In the genomic region with DNA sequence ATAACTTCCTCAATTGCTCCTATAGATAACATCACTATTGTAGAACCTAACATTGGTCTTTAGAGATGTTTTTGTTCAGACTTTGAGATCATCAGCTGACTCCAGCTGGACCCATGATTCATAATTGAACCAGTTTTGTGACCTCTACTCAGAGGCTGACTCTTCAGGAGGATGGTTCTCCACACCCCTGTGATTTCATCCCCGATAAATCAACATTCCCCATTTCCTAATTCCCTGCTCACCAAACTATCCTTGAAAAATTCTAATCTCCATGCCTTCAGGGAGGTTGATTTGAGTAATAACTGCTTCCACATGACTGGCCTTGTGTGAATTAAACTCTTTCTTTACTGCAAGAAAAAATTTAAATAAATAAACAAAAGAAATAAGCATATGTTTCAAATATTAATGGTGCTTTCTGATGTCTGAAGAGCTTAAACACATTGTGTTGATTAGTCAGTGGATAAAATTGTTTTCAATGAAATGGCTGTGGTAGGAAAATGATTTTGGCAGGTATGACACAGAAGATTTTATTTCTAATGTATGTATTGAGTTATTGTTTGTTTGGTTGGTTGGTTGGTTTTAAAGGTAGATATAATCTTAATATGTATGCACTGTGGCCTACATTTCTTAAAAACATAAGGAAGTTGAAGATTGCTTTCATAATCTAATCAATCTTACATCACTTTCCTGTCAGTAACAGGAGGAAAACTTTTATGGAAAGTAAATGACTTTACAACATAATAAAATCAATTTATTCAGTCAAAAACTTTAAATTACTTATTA, we compare ENCODE assay signal across 14 cellular contexts.
DNase-seq lines count a peak whose midpoint lies in the region; ATAC-seq, FAIRE-seq and TF ChIP-seq lines count a peak whose summit lies in the region.
"Had no signal": no experiment of that assay in that cellular context is flagged by ENCODE, and none has a peak within 500 bp of the region (broad histone marks: within the 10 kb centered on the region; RNA-seq: fewer than 3 reads in every experiment).

No MANE protein-coding gene starts in this region.

- POLR2A ChIA-PET in BJ (lab: Charles Lee) (no interaction called here), IMR-90 (lab: Charles Lee; ENCODE audit: unreplicated experiment) (no interaction called here)
- POLR2A ChIA-PET in activated CD8-positive, alpha-beta T cell treated with anti-CD3 and anti-CD28 coated beads for 36 hours (lab: Charles Lee): no interaction called here

- no CpG with 5 or more reads among the region's 1 CpG for WGBS in IMR-90 (ENCODE audit: extremely low coverage in 2 of 2, insufficient read length in 1 of 2), 2 experiments

- H2AK5ac ChIP-seq in IMR-90 (ENCODE audit: low read depth, low read length): no peak overlapping the region

- dilution Hi-C loops in IMR-90 (cut with HindIII; ENCODE audit: low sequenced_read_pairs, unreplicated experiment): no loop called here

- no peaks in the 10 kb centered on the region for H3K9me1 ChIP-seq in IMR-90 (ENCODE audit: insufficient read depth, low read length)

- no peak overlapping the region for H3K4me3 ChIP-seq in BJ (ENCODE audit: low read depth, low read length)
- no peak overlapping the region for H3K4me3 ChIP-seq in IMR-90 (ENCODE audit: insufficient read depth, low read depth, low read length)
- H3K4me3 ChIP-seq in bronchial epithelial cell (ENCODE audit: low read depth, low read length): no peak overlapping the region
- H3K4me3 ChIP-seq: mucosa of descending colon, prostate gland had no signal

- H3K4me2 ChIP-seq in IMR-90 (ENCODE audit: low read depth, low read length): no peak overlapping the region; the same call in 1 of the 2 replicates

- no peak overlapping the region for H3K27ac Mint-ChIP-seq in endothelial cell (ENCODE audit: unreplicated experiment)
- H3K27ac Mint-ChIP-seq in activated CD8-positive, alpha-beta T cell treated with anti-CD3 and anti-CD28 coated beads for 36 hours: no peak overlapping the region
- H3K27ac Mint-ChIP-seq: activated B cell treated with CpG ODN at 0.5 μM for 24 hours; activated naive CD4-positive, alpha-beta T cell treated with anti-CD3 and anti-CD28 coated beads, Interleukin-2, amount 50 U/mL, for 24 hours; immature natural killer cell had no signal

- no peak overlapping the region for H3K56ac ChIP-seq in IMR-90 (ENCODE audit: extremely low read depth, insufficient read depth, low read length)

- no peak overlapping the region for H2AFZ ChIP-seq in IMR-90 (replicated peaks; ENCODE audit: low read length, poor library complexity)

- no peaks in the 10 kb centered on the region for H3K9me3 Mint-ChIP-seq in endothelial cell (ENCODE audit: unreplicated experiment)
- no peaks in the 10 kb centered on the region for H3K9me3 Mint-ChIP-seq in activated CD8-positive, alpha-beta T cell treated with anti-CD3 and anti-CD28 coated beads for 36 hours
- H3K9me3 Mint-ChIP-seq: activated B cell treated with CpG ODN at 0.5 μM for 24 hours; activated naive CD4-positive, alpha-beta T cell treated with anti-CD3 and anti-CD28 coated beads, Interleukin-2, amount 50 U/mL, for 24 hours had no signal

- no peak overlapping the region for H2BK15ac ChIP-seq in IMR-90 (ENCODE audit: low read depth, low read length)

- no peaks in the 10 kb centered on the region for H3K27me3 Mint-ChIP-seq in endothelial cell (ENCODE audit: unreplicated experiment)
- H3K27me3 Mint-ChIP-seq in activated CD8-positive, alpha-beta T cell treated with anti-CD3 and anti-CD28 coated beads for 36 hours: no peaks in the 10 kb centered on the region
- H3K27me3 Mint-ChIP-seq: activated B cell treated with CpG ODN at 0.5 μM for 24 hours; activated naive CD4-positive, alpha-beta T cell treated with anti-CD3 and anti-CD28 coated beads, Interleukin-2, amount 50 U/mL, for 24 hours had no signal

- no peaks in the 10 kb centered on the region for H4K20me1 ChIP-seq in IMR-90 (ENCODE audit: insufficient read depth, low read length)

- H3K14ac ChIP-seq in IMR-90 (replicated peaks; ENCODE audit: low read depth, low read length): no peak overlapping the region

- peaks cover 2% of the 10 kb centered on the region; the same call in 1 of the 2 replicates for H3K4me1 ChIP-seq in IMR-90 (ENCODE audit: control insufficient read depth, insufficient read depth, low read length)
- H3K4me1 ChIP-seq: prostate gland had no signal

- peak overlapping the region in 1 of 2 experiments; percentile 21; a peak in 1 of 4 replicates for H4K8ac ChIP-seq in IMR-90 (ENCODE audit: low read depth in 2 of 2, low read length in 2 of 2)

- no peak overlapping the region for H2BK20ac ChIP-seq in IMR-90 (ENCODE audit: low read depth, low read length)

- peak; percentile 79 for ATAC-seq in IMR-90 (ENCODE audit: low read depth)
- ATAC-seq in activated CD8-positive, alpha-beta T cell treated with anti-CD3 and anti-CD28 coated beads for 36 hours: no peak
- ATAC-seq: mucosa of descending colon had no signal

- H3K79me1 ChIP-seq in IMR-90 (ENCODE audit: low read depth in 1 of 2, low read length in 2 of 2): no peaks in the 10 kb centered on the region

- H3K36me3 ChIP-seq in BJ (ENCODE audit: control insufficient read depth, insufficient read depth, low read length) (no peaks in the 10 kb centered on the region), IMR-90 (ENCODE audit: control insufficient read depth, insufficient read depth, low read length) (no peaks in the 10 kb centered on the region), bronchial epithelial cell (ENCODE audit: control insufficient read depth, insufficient read depth, low read length) (no peaks in the 10 kb centered on the region)
- H3K36me3 ChIP-seq: prostate gland had no signal

- no peak overlapping the region for H3K27ac ChIP-seq in IMR-90 (ENCODE audit: insufficient read depth, low read length)
- H3K27ac ChIP-seq: prostate gland had no signal

- no peak overlapping the region for H3K4me3 Mint-ChIP-seq in endothelial cell (ENCODE audit: unreplicated experiment)
- no peak overlapping the region for H3K4me3 Mint-ChIP-seq in activated CD8-positive, alpha-beta T cell treated with anti-CD3 and anti-CD28 coated beads for 36 hours
- H3K4me3 Mint-ChIP-seq: activated B cell treated with CpG ODN at 0.5 μM for 24 hours; activated naive CD4-positive, alpha-beta T cell treated with anti-CD3 and anti-CD28 coated beads, Interleukin-2, amount 50 U/mL, for 24 hours; immature natural killer cell had no signal

- no peak overlapping the region for H2AK9ac ChIP-seq in IMR-90 (replicated peaks; ENCODE audit: low read depth, low read length, poor library complexity)

- H3K27me3 ChIP-seq in BJ (ENCODE audit: control insufficient read depth, insufficient read depth, low read length): no peaks in the 10 kb centered on the region
- no peaks in the 10 kb centered on the region for H3K27me3 ChIP-seq in IMR-90 (ENCODE audit: control insufficient read depth, insufficient read depth, low read length)
- no peaks in the 10 kb centered on the region for H3K27me3 ChIP-seq in bronchial epithelial cell (ENCODE audit: control insufficient read depth, insufficient read depth, low read length)

- TF ChIP-seq RAD21 in IMR-90 (IDR thresholded peaks at IDR 0.05; ENCODE audit: low read length): no peak

- no TSS peak for BruUV-seq in IMR-90 (replicated peaks; lab: Mats Ljungman, UMichigan)

- H3K4me1 Mint-ChIP-seq in endothelial cell (ENCODE audit: unreplicated experiment): no peaks in the 10 kb centered on the region
- H3K4me1 Mint-ChIP-seq in activated CD8-positive, alpha-beta T cell treated with anti-CD3 and anti-CD28 coated beads for 36 hours (ENCODE audit: low read depth): no peaks in the 10 kb centered on the region
- H3K4me1 Mint-ChIP-seq: activated B cell treated with CpG ODN at 0.5 μM for 24 hours; activated naive CD4-positive, alpha-beta T cell treated with anti-CD3 and anti-CD28 coated beads, Interleukin-2, amount 50 U/mL, for 24 hours; immature natural killer cell had no signal

- no peak overlapping the region for H2BK120ac ChIP-seq in IMR-90 (ENCODE audit: low read depth, low read length)

- H4K5ac ChIP-seq in IMR-90 (ENCODE audit: low read depth, low read length): no peak overlapping the region

- no peak overlapping the region for H3K9ac ChIP-seq in IMR-90 (ENCODE audit: low read depth, low read length)

- H2BK5ac ChIP-seq in IMR-90 (ENCODE audit: low read depth, low read length, poor library complexity, severe bottlenecking): peak overlapping the region; percentile 83

- CTCF ChIA-PET in BJ (lab: Yijun Ruan, JAX) (no interaction called here), IMR-90 (lab: Yijun Ruan, JAX) (no interaction called here)
- CTCF ChIA-PET in activated CD8-positive, alpha-beta T cell treated with anti-CD3 and anti-CD28 coated beads for 36 hours (lab: Charles Lee): no interaction called here

- H3K36me3 Mint-ChIP-seq in endothelial cell (ENCODE audit: low read depth, unreplicated experiment): no peaks in the 10 kb centered on the region
- no peaks in the 10 kb centered on the region for H3K36me3 Mint-ChIP-seq in activated CD8-positive, alpha-beta T cell treated with anti-CD3 and anti-CD28 coated beads for 36 hours (ENCODE audit: low read depth)
- H3K36me3 Mint-ChIP-seq: activated naive CD4-positive, alpha-beta T cell treated with anti-CD3 and anti-CD28 coated beads, Interleukin-2, amount 50 U/mL, for 24 hours had no signal

- H3K9me3 ChIP-seq in IMR-90 (ENCODE audit: control insufficient read depth, insufficient read depth, low read length): no peaks in the 10 kb centered on the region
- H3K9me3 ChIP-seq: mucosa of descending colon, prostate gland had no signal

- TF ChIP-seq POLR2A in IMR-90 (IDR thresholded peaks at IDR 0.05; ENCODE audit: low read depth, low read length): no peak

- TF ChIP-seq CTCF in BJ (IDR thresholded peaks at IDR 0.05; ENCODE audit: insufficient read depth, low read depth, low read length) (no peak), IMR-90 (conservative IDR thresholded peaks at IDR 0.05; ENCODE audit: low read depth, low read length) (no peak), bronchial epithelial cell (IDR thresholded peaks at IDR 0.05; ENCODE audit: insufficient read depth, low read length, severe bottlenecking) (no peak), endothelial cell (IDR thresholded peaks at IDR 0.05; ENCODE audit: unreplicated experiment) (no peak)
- TF ChIP-seq CTCF in activated CD8-positive, alpha-beta T cell treated with anti-CD3 and anti-CD28 coated beads for 36 hours (IDR thresholded peaks at IDR 0.05): no peak

- in situ Hi-C loops in IMR-90 (cut with MboI; ENCODE audit: low sequenced_read_pairs): no loop called here

- H4K91ac ChIP-seq in IMR-90 (ENCODE audit: insufficient read depth, low read depth, low read length): no peak overlapping the region

- no peak overlapping the region; the same call in 1 of the 2 replicates for H3K18ac ChIP-seq in IMR-90 (ENCODE audit: low read depth, low read length)

- H3K23ac ChIP-seq in IMR-90 (ENCODE audit: low read depth, low read length): no peak overlapping the region

- DNase-seq in BJ (ENCODE audit: low read depth): peak; percentile 89
- peak; percentile 94 for DNase-seq in IMR-90
- DNase-seq in bronchial epithelial cell (ENCODE audit: low read depth): peak; percentile 91
- DNase-seq in kidney glomerular epithelial cell (lab: John Stamatoyannopoulos, UW): peak; percentile 59
- DNase-seq in endothelial cell (ENCODE audit: low spot score): no peak
- no peak for DNase-seq in NCI-H2029 treated with DMSO at 0.1 percent for 48 hours (lab: John Stamatoyannopoulos, UW)
- DNase-seq in activated CD8-positive, alpha-beta T cell treated with anti-CD3 and anti-CD28 coated beads for 36 hours: no peak
- DNase-seq in HuH-7 (ENCODE audit: low spot score): no peak
- DNase-seq: activated B cell treated with CpG ODN at 0.5 μM for 24 hours; activated CD8-positive, alpha-beta memory T cell treated with anti-CD3 and anti-CD28 coated beads, Interleukin-2, amount 50 U/mL, for 48 hours; immature natural killer cell; mucosa of descending colon had no signal

- no peak for FAIRE-seq in bronchial epithelial cell (lab: Jason Lieb, UNC)

- no peak overlapping the region for H3K4ac ChIP-seq in IMR-90 (ENCODE audit: low read depth, low read length)

- intact Hi-C loops in IMR-90 (cut with micrococcal nuclease): no loop called here
- intact Hi-C loops in activated CD8-positive, alpha-beta T cell treated with anti-CD3 and anti-CD28 coated beads for 36 hours (cut with micrococcal nuclease): no loop called here

Comparison
In these comparisons a context has a peak if more than half of its experiments do, and no peak if none do; other contexts are left out.
1. DNase-seq: peak in BJ (single experiment), IMR-90 (single experiment), bronchial epithelial cell (single experiment) and kidney glomerular epithelial cell (single experiment); none in endothelial cell (single experiment), NCI-H2029 treated with DMSO at 0.1 percent for 48 hours (single experiment), activated CD8-positive, alpha-beta T cell treated with anti-CD3 and anti-CD28 coated beads for 36 hours (single experiment) and HuH-7 (single experiment).